ENCODE assay signal across 19 cellular contexts in genomic region chr16:87833548-87833947, GRCh38. TPM values are rescaled to one million over a fixed set of nuclear protein-coding genes. Genes with fewer than 3 reads are reported as not detected.
DNase-seq lines count a peak whose midpoint lies in the region; ATAC-seq and TF ChIP-seq lines count a peak whose summit lies in the region.
"Had no signal": no experiment of that assay in that cellular context is flagged by ENCODE, and none has a peak within 500 bp of the region (broad histone marks: within the 10 kb centered on the region; RNA-seq: fewer than 3 reads in every experiment).

No MANE protein-coding gene starts in this region.

- no peak overlapping the region for H2AFZ ChIP-seq in MM.1S (ENCODE audit: low read length)

- TF ChIP-seq CTCF in RWPE2 (IDR thresholded peaks at IDR 0.05; ENCODE audit: poor library complexity, severe bottlenecking) (no peak), esophagus squamous epithelium (IDR thresholded peaks at IDR 0.05) (no peak), MM.1S (IDR thresholded peaks at IDR 0.05; ENCODE audit: low read length) (no peak), adrenal gland (IDR thresholded peaks at IDR 0.05) (no peak)

- H3K27me3 Mint-ChIP-seq in activated CD8-positive, alpha-beta memory T cell treated with anti-CD3 and anti-CD28 coated beads, Interleukin-2, amount 10 ng/mL, durations not matched to agents 7 days and 5 days, result no peaks in the 10 kb centered on the region
- H3K27me3 Mint-ChIP-seq: CD4-positive, alpha-beta T cell had no signal

- 0 out of 20 replicates have a peak overlapping the region, but pooled peaks of 2 of the 10 experiments have one; percentile 4 to 22 for H3K4me3 ChIP-seq in BLaER1 treated with 17β-estradiol and CSF1 and Interleukin-3, amounts not matched to agents 10 nM and 100 nM
- H3K4me3 ChIP-seq in RWPE2 (ENCODE audit: severe bottlenecking), result no peak overlapping the region
- peak overlapping the region in 2 of 4 donors; percentile 31 to 47 for H3K4me3 ChIP-seq in esophagus squamous epithelium
- H3K4me3 ChIP-seq in MM.1S (ENCODE audit: low read length), result no peak overlapping the region
- no peak overlapping the region for H3K4me3 ChIP-seq in adrenal gland
- H3K4me3 ChIP-seq: K562, Peyer's patch had no signal

- CTCF ChIA-PET in activated CD8-positive, alpha-beta memory T cell treated with anti-CD3 and anti-CD28 coated beads, Interleukin-2, amount 10 ng/mL, durations not matched to agents 7 days and 5 days (lab: Charles Lee), result interaction anchor here (1.3 kb wide), 1 partner anchor 54 kb away, joined by 4 read pairs; no protein-coding TSS in a partner anchor

- peak; percentile 15 for DNase-seq in activated CD8-positive, alpha-beta memory T cell treated with anti-CD3 and anti-CD28 coated beads, Interleukin-2, amount 50 U/mL, for 4 hours
- DNase-seq in activated CD8-positive, alpha-beta memory T cell treated with anti-CD3 and anti-CD28 coated beads, Interleukin-2, amount 10 ng/mL, durations not matched to agents 7 days and 5 days, result no peak
- DNase-seq in RWPE2 (ENCODE audit: low spot score) (no peak), esophagus squamous epithelium (lab: John Stamatoyannopoulos, UW) (no peak), islet precursor cell (no peak), MM.1S (no peak), adrenal gland (no peak)
- DNase-seq: CD4-positive, alpha-beta T cell; DND-41; GF-D8; GOT3; NCI-H1048; NCI-H1694; NCI-H2107; NCI-H748 treated with DMSO at 0.1 percent for 48 hours; SHP77 treated with DMSO at 0.1 percent for 48 hours had no signal

- TF ChIP-seq POLR2A in esophagus squamous epithelium (IDR thresholded peaks at IDR 0.05) (no peak), adrenal gland (IDR thresholded peaks at IDR 0.05) (no peak)

- H3K4me1 ChIP-seq in BLaER1 treated with 17β-estradiol and CSF1 and Interleukin-3, amounts not matched to agents 10 nM and 100 nM, result peaks cover 88 to 100% (median 100%) of the 10 kb centered on the region in 10 experiments
- H3K4me1 ChIP-seq in RWPE2 (ENCODE audit: insufficient read depth, poor library complexity, severe bottlenecking), result peaks cover 3% of the 10 kb centered on the region
- H3K4me1 ChIP-seq in esophagus squamous epithelium, result peaks cover 22 to 99% (median 37%) of the 10 kb centered on the region in 3 donors
- H3K4me1 ChIP-seq in MM.1S (ENCODE audit: low read length), result no peaks in the 10 kb centered on the region
- no peaks in the 10 kb centered on the region for H3K4me1 ChIP-seq in adrenal gland (replicated peaks in 1 of 2)

- no peaks in the 10 kb centered on the region for H3K79me2 ChIP-seq in MM.1S (ENCODE audit: low read length)

- H3K9ac ChIP-seq in BLaER1 treated with 17β-estradiol and CSF1 and Interleukin-3, amounts not matched to agents 10 nM and 100 nM, result peak overlapping the region in 8 of 11 experiments; percentile 11 to 63 (median 44); a peak in 12 of 22 replicates
- no peak overlapping the region for H3K9ac ChIP-seq in MM.1S (ENCODE audit: low read length)

- H3K27ac ChIP-seq in BLaER1 treated with 17β-estradiol and CSF1 and Interleukin-3, amounts not matched to agents 10 nM and 100 nM, result peak overlapping the region in 8 of 11 experiments; percentile 27 to 56 (median 41); a peak in 13 of 22 replicates
- peak overlapping the region; percentile 65 for H3K27ac ChIP-seq in RWPE2 (ENCODE audit: poor library complexity, severe bottlenecking)
- H3K27ac ChIP-seq in esophagus squamous epithelium, result peak overlapping the region; percentile 72 to 85 (median 82)
- H3K27ac ChIP-seq in MM.1S (ENCODE audit: low read length), result no peak overlapping the region
- no peak overlapping the region for H3K27ac ChIP-seq in adrenal gland
- H3K27ac ChIP-seq: Peyer's patch had no signal

- H3K36me3 Mint-ChIP-seq in activated CD8-positive, alpha-beta memory T cell treated with anti-CD3 and anti-CD28 coated beads, Interleukin-2, amount 10 ng/mL, durations not matched to agents 7 days and 5 days, result peaks cover 20% of the 10 kb centered on the region

- H3K9me3 ChIP-seq in BLaER1 treated with 17β-estradiol and CSF1 and Interleukin-3, amounts not matched to agents 10 nM and 100 nM (replicated peaks in 1 of 11), result no peaks in the 10 kb centered on the region
- H3K9me3 ChIP-seq in RWPE2 (ENCODE audit: severe bottlenecking), result no peaks in the 10 kb centered on the region
- H3K9me3 ChIP-seq in esophagus squamous epithelium, result no peaks in the 10 kb centered on the region
- no peaks in the 10 kb centered on the region for H3K9me3 ChIP-seq in MM.1S (replicated peaks; ENCODE audit: insufficient read depth, low read length)
- H3K9me3 ChIP-seq in adrenal gland (replicated peaks in 1 of 3), result no peaks in the 10 kb centered on the region
- H3K9me3 ChIP-seq: Peyer's patch had no signal

- no peak overlapping the region for H3K27ac Mint-ChIP-seq in activated CD8-positive, alpha-beta memory T cell treated with anti-CD3 and anti-CD28 coated beads, Interleukin-2, amount 10 ng/mL, durations not matched to agents 7 days and 5 days
- H3K27ac Mint-ChIP-seq: CD4-positive, alpha-beta T cell had no signal

- intact Hi-C loops in esophagus squamous epithelium (cut with DNase I) (no loop called here), adrenal gland (cut with DNase I) (no loop called here)

- 0 out of 2 replicates have a peak, but pooled peaks cover 2% of the 10 kb centered on the region for H3F3A ChIP-seq in MM.1S (ENCODE audit: insufficient read depth, low read length)

- no peaks in the 10 kb centered on the region for H3K4me1 Mint-ChIP-seq in activated CD8-positive, alpha-beta memory T cell treated with anti-CD3 and anti-CD28 coated beads, Interleukin-2, amount 10 ng/mL, durations not matched to agents 7 days and 5 days

- H3K4me3 Mint-ChIP-seq in activated CD8-positive, alpha-beta memory T cell treated with anti-CD3 and anti-CD28 coated beads, Interleukin-2, amount 10 ng/mL, durations not matched to agents 7 days and 5 days, result no peak overlapping the region
- H3K4me3 Mint-ChIP-seq: CD4-positive, alpha-beta T cell had no signal

- H3K4me2 ChIP-seq in BLaER1 treated with 17β-estradiol and CSF1 and Interleukin-3, amounts not matched to agents 10 nM and 100 nM, result peak overlapping the region; percentile 78 to 96 (median 89)
- no peak overlapping the region for H3K4me2 ChIP-seq in MM.1S (ENCODE audit: low read depth, low read length)

- no peaks in the 10 kb centered on the region for H3K9me2 ChIP-seq in MM.1S (replicated peaks; ENCODE audit: insufficient read depth, low read length)

- WGBS in esophagus squamous epithelium, 2 donors, result 33 to 54% methylated on average over 4 to 7 of the region's 16 CpGs
- WGBS in adrenal gland, 4 donors, result 94 to 100% (median 96%) methylated on average over 4 to 16 of the region's 16 CpGs

- peaks cover 41 to 100% (median 99%) of the 10 kb centered on the region in 11 experiments; a peak in 21 of 22 replicates for H4K20me1 ChIP-seq in BLaER1 treated with 17β-estradiol and CSF1 and Interleukin-3, amounts not matched to agents 10 nM and 100 nM
- H4K20me1 ChIP-seq in MM.1S (ENCODE audit: insufficient read depth, low read length), result no peaks in the 10 kb centered on the region

- ATAC-seq in activated CD8-positive, alpha-beta memory T cell treated with anti-CD3 and anti-CD28 coated beads, Interleukin-2, amount 10 ng/mL, durations not matched to agents 7 days and 5 days, result no peak
- no peak for ATAC-seq in RWPE2 (ENCODE audit: low read depth)
- ATAC-seq: K562 had no signal

- H3K36me3 ChIP-seq in BLaER1 treated with 17β-estradiol and CSF1 and Interleukin-3, amounts not matched to agents 10 nM and 100 nM, result peaks cover 67 to 97% (median 88%) of the 10 kb centered on the region in 11 experiments
- H3K36me3 ChIP-seq in RWPE2 (ENCODE audit: low read depth) (peaks cover 91% of the 10 kb centered on the region), esophagus squamous epithelium (peaks cover 1 to 73% (median 3%) of the 10 kb centered on the region in 3 donors), MM.1S (replicated peaks; ENCODE audit: insufficient read depth, low read length) (no peaks in the 10 kb centered on the region), adrenal gland (replicated peaks in 1 of 2) (no peaks in the 10 kb centered on the region)

- no peaks in the 10 kb centered on the region for H3K9me3 Mint-ChIP-seq in activated CD8-positive, alpha-beta memory T cell treated with anti-CD3 and anti-CD28 coated beads, Interleukin-2, amount 10 ng/mL, durations not matched to agents 7 days and 5 days (ENCODE audit: low read depth)
- H3K9me3 Mint-ChIP-seq: CD4-positive, alpha-beta T cell had no signal

- peaks cover 0 to 51% (median 0%) of the 10 kb centered on the region in 11 experiments; a peak in 7 of 22 replicates for H3K27me3 ChIP-seq in BLaER1 treated with 17β-estradiol and CSF1 and Interleukin-3, amounts not matched to agents 10 nM and 100 nM
- H3K27me3 ChIP-seq in RWPE2 (ENCODE audit: insufficient read depth, poor library complexity, severe bottlenecking) (no peaks in the 10 kb centered on the region), esophagus squamous epithelium (peaks cover 0 to 38% (median 0%) of the 10 kb centered on the region in 4 donors), MM.1S (replicated peaks; ENCODE audit: insufficient read depth, low read length) (no peaks in the 10 kb centered on the region), adrenal gland (no peaks in the 10 kb centered on the region)
- H3K27me3 ChIP-seq: Peyer's patch had no signal

RNA-seq across cellular contexts. Expression of gene SLC7A5, which starts 35.8 kb away (rescaled TPM):
- 100 to 1,000 TPM; 114 to 220 TPM for total RNA-seq in activated CD8-positive, alpha-beta memory T cell treated with anti-CD3 and anti-CD28 coated beads, Interleukin-2, amount 10 ng/mL, durations not matched to agents 7 days and 5 days
- total RNA-seq in esophagus squamous epithelium (100 to 1,000 TPM in 3 of 4 donors, 10 to 100 TPM in 1; 75.3 to 179 (median 145) TPM), adrenal gland (1 to 10 TPM in 7 of 8 donors, under 1 TPM in 1; 0.69 to 6.4 (median 2.4) TPM)
- 1 to 10 TPM; 1.6 to 3.7 (median 1.8) TPM for polyA plus RNA-seq in adrenal gland

Comparison
In these comparisons a context has a peak if more than half of its experiments do, and no peak if none do; other contexts are left out.
1. H3K27ac ChIP-seq: peak in BLaER1 treated with 17β-estradiol and CSF1 and Interleukin-3, amounts not matched to agents 10 nM and 100 nM (8 of 11), RWPE2 (single experiment) and esophagus squamous epithelium (4 of 4); none in MM.1S (single experiment) and adrenal gland (0 of 5).
2. RNA of gene SLC7A5, which starts 35.8 kb away (total RNA-seq): 114 to 220 TPM in activated CD8-positive, alpha-beta memory T cell treated with anti-CD3 and anti-CD28 coated beads, Interleukin-2, amount 10 ng/mL, durations not matched to agents 7 days and 5 days and 75.3 to 179 TPM in esophagus squamous epithelium; 0.69 to 6.4 TPM in adrenal gland; every median in the first group is over 10 times any median in the second.